In the genomic region with DNA sequence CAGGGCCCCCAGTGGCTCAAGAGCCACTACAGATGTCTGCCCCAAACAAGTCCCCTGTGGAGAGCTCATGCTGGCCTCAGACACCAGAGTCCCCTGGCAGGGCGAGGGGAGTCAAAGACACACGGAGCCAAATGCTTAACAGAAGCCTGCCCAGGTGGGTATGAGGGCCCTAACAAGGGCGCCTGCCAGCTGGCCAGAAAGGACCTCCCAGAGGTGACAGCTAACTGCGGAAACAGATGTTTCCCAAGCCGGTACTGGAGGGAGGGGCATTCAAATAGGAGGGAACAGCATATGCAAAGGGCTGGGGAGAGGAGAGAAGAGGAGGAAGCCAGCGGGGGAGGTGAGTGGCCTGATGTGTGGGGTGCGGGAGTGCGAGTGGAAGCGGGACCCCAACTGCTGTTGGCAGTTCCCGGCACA, we compare ENCODE assay signal across 8 cellular contexts. TPM values are rescaled to one million over a fixed set of nuclear protein-coding genes. Genes with fewer than 3 reads are reported as not detected.
A peak's percentile ranks its signal among the peaks of the same experiment; 100 is the strongest.
DNase-seq lines count a peak whose midpoint lies in the region; ATAC-seq and TF ChIP-seq lines count a peak whose summit lies in the region.

No MANE protein-coding gene starts in this region.

- H3K27me3 Mint-ChIP-seq in activated naive CD8-positive, alpha-beta T cell, result no peaks in the 10 kb centered on the region

- no peaks in the 10 kb centered on the region for H3K9me3 Mint-ChIP-seq in activated naive CD8-positive, alpha-beta T cell (ENCODE audit: low read depth)

- no peak for DNase-seq in BJ (ENCODE audit: low read depth)
- DNase-seq in NCI-H345 treated with DMSO at 0.1 percent for 48 hours (lab: John Stamatoyannopoulos, UW; ENCODE audit: unreplicated experiment), result peak; percentile 46
- DNase-seq in kidney glomerular epithelial cell (lab: John Stamatoyannopoulos, UW), result no peak
- DNase-seq in Right ventricle myocardium superior, result no peak

- peaks cover 33% of the 10 kb centered on the region for H3K4me1 Mint-ChIP-seq in activated naive CD8-positive, alpha-beta T cell (ENCODE audit: low read depth)

- peaks cover 8% of the 10 kb centered on the region for H3K36me3 ChIP-seq in BJ (ENCODE audit: control insufficient read depth, insufficient read depth, low read length)
- H3K36me3 ChIP-seq in mucosa of rectum (ENCODE audit: control insufficient read depth in 2 of 2, insufficient read depth in 2 of 2, low read length in 2 of 2), result peaks cover 16 to 20% of the 10 kb centered on the region in 2 donors

- peak overlapping the region; percentile 25 for H3K27ac Mint-ChIP-seq in activated naive CD8-positive, alpha-beta T cell

- H3K36me3 Mint-ChIP-seq in activated naive CD8-positive, alpha-beta T cell, result peaks cover 4% of the 10 kb centered on the region

- H3K4me3 Mint-ChIP-seq in activated naive CD8-positive, alpha-beta T cell, result peak overlapping the region; percentile 84

- ATAC-seq in GM18867 (IDR thresholded peaks at IDR 0.05; ENCODE audit: unreplicated experiment), result peak; percentile 24
- ATAC-seq in GM18870 (IDR thresholded peaks at IDR 0.05; ENCODE audit: unreplicated experiment), result no peak
- ATAC-seq in Right ventricle myocardium superior (ENCODE audit: poor library complexity), result no peak

- intact Hi-C loops in Right ventricle myocardium superior (cut with DNase I), result no loop called here

- POLR2A ChIA-PET in BJ (lab: Charles Lee), result no interaction called here

- TF ChIP-seq CTCF in BJ (IDR thresholded peaks at IDR 0.05; ENCODE audit: insufficient read depth, low read depth, low read length), result no peak

- peak overlapping the region; percentile 66 for H3K4me3 ChIP-seq in BJ (ENCODE audit: low read depth, low read length)
- peak overlapping the region; percentile 62 to 67 for H3K4me3 ChIP-seq in mucosa of rectum (ENCODE audit: low read length in 2 of 2)

- peaks cover 15 to 35% of the 10 kb centered on the region in 2 donors for H3K4me1 ChIP-seq in mucosa of rectum (ENCODE audit: control insufficient read depth in 2 of 2, insufficient read depth in 2 of 2, low read length in 2 of 2)

- peak overlapping the region in 1 of 2 donors; percentile 23 for H3K27ac ChIP-seq in mucosa of rectum (ENCODE audit: low read depth in 2 of 2, low read length in 2 of 2)

- H3K9ac ChIP-seq in mucosa of rectum (ENCODE audit: low read depth in 1 of 2, low read length in 2 of 2), result peak overlapping the region in 1 of 2 donors; percentile 24

- no peaks in the 10 kb centered on the region for H3K27me3 ChIP-seq in BJ (ENCODE audit: control insufficient read depth, insufficient read depth, low read length)
- no peaks in the 10 kb centered on the region for H3K27me3 ChIP-seq in mucosa of rectum (ENCODE audit: control insufficient read depth in 2 of 2, insufficient read depth in 2 of 2, low read length in 2 of 2)

- CTCF ChIA-PET in BJ (lab: Yijun Ruan, JAX), result interaction anchor here (1.0 to 6.8 kb wide), 13 partner anchors 8 to 239 kb away, joined by 3 to 38 read pairs (median 7); a partner anchor contains a TSS

- H3K9me3 ChIP-seq in mucosa of rectum (ENCODE audit: control insufficient read depth in 2 of 2, low read length in 2 of 2), result no peaks in the 10 kb centered on the region

RNA-seq across cellular contexts. Expression of a gene that starts 0.9 kb away (rescaled TPM):
- polyA plus RNA-seq in BJ (2011; rRNA removed), result 11.8 and 18.1 TPM in 2 replicates
- polyA minus RNA-seq in BJ (2011; rRNA and poly(A)+ RNA removed), result 4.2 and 5.2 TPM in 2 replicates
- 2.5 TPM for total RNA-seq in Right ventricle myocardium superior

RNA-seq across cellular contexts. Expression of a gene that starts 7.2 kb away (rescaled TPM):
- polyA plus RNA-seq in BJ (2011; rRNA removed), result 182 and 245 TPM in 2 replicates
- polyA minus RNA-seq in BJ (2011; rRNA and poly(A)+ RNA removed), result 60.4 and 99.3 TPM in 2 replicates
- total RNA-seq in Right ventricle myocardium superior, result 27.6 TPM

RNA-seq across cellular contexts. Expression of a gene that starts 7.2 kb away (rescaled TPM):
- polyA plus RNA-seq in BJ (2011; rRNA removed), result 39.7 and 54.7 TPM in 2 replicates
- 8.6 and 11.1 TPM in 2 replicates for polyA minus RNA-seq in BJ (2011; rRNA and poly(A)+ RNA removed)
- 21.2 TPM for total RNA-seq in Right ventricle myocardium superior

RNA-seq across cellular contexts. Expression of a gene that starts 40.7 kb away (rescaled TPM):
- polyA plus RNA-seq in BJ (2011; rRNA removed), result 228 and 248 TPM in 2 replicates
- polyA minus RNA-seq in BJ (2011; rRNA and poly(A)+ RNA removed), result 185 and 254 TPM in 2 replicates
- total RNA-seq in Right ventricle myocardium superior, result 56.8 TPM

RNA-seq across cellular contexts. Expression of a gene that starts 47.0 kb away (rescaled TPM):
- polyA plus RNA-seq in BJ (2011; rRNA removed), result 4.1 and 6.0 TPM in 2 replicates
- polyA minus RNA-seq in BJ (2011; rRNA and poly(A)+ RNA removed), result 3.0 and 3.8 TPM in 2 replicates
- total RNA-seq in Right ventricle myocardium superior, result 2.4 TPM
